Comparison of ENCODE assay signal across 8 cellular contexts in the genomic region with DNA sequence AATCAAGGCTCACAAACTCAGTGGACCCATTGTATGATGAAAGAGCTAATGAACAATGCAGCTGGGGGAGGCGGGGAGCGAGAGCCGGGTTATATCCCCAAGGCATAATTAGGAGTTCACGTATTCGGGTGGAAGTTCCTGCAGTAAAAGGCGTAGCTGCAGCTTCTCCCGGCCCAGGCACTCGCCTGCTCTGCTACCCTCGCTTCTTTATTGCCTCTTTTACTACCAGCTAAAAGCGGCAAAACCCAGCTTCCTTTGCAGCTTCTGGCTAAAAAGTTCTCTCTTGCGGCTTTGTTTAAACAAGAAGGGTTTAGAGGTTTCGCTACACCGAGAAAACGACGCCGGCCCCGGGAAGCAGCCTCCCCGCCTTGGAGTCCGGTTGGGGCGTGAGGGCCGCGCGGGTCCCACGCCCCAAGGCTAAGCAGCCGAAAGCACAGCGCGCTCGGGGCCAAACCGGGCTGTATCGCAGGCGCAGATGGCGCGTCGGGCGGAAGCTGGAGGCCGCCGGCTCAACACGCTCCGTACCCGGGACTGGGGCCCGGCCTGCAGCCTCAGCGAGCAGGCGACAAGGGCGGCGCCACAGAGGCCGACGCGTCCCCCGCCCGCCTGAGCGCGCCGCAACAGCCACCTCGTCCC. TPM values are rescaled to one million over a fixed set of nuclear protein-coding genes. Genes with fewer than 3 reads are reported as not detected.
A peak's percentile ranks its signal among the peaks of the same experiment; 100 is the strongest.
DNase-seq lines count a peak whose midpoint lies in the region; ATAC-seq, FAIRE-seq and TF ChIP-seq lines count a peak whose summit lies in the region.

No MANE protein-coding gene starts in this region.

- in situ Hi-C loops in GM18951 (cut with MboI; ENCODE audit: low sequenced_read_pairs, unreplicated experiment) = no loop called here

- peak overlapping the region; percentile 11 for H3K4me2 ChIP-seq in neural cell (ENCODE audit: low read length)

- TF ChIP-seq POLR2A in GM18951 (IDR thresholded peaks at IDR 0.05; ENCODE audit: extremely low read depth, insufficient read depth, insufficient read length) = peak; percentile 91

- FAIRE-seq in frontal cortex (lab: Jason Lieb, UNC) (no peak), GM19239 (lab: Jason Lieb, UNC) (no peak)

- DNase-seq in COLO668 (lab: John Stamatoyannopoulos, UW; ENCODE audit: unreplicated experiment) = peak; percentile 52
- peak; percentile 46 for DNase-seq in NCI-H524 treated with DMSO at 0.1 percent for 48 hours (lab: John Stamatoyannopoulos, UW)
- DNase-seq in activated naive CD4-positive, alpha-beta T cell treated with anti-CD3 and anti-CD28 coated beads, Interleukin-2, amount 50 U/mL, for 16 hours = peak; percentile 48
- DNase-seq in frontal cortex (ENCODE audit: low spot score in 2 of 2) = peak; percentile 32 to 39
- no peak for DNase-seq in GM19239 (ENCODE audit: insufficient read length, low spot score)

- H3K9me2 ChIP-seq in neural cell (ENCODE audit: insufficient read depth, low read length) = no peaks in the 10 kb centered on the region

- TF ChIP-seq RAD21 in neural cell (conservative IDR thresholded peaks at IDR 0.05) = no peak

- H2AFZ ChIP-seq in neural cell (ENCODE audit: low read depth, low read length) = peak overlapping the region; percentile 16

- H3K79me2 ChIP-seq in neural cell (replicated peaks; ENCODE audit: insufficient read depth, low read length) = peaks cover 50% of the 10 kb centered on the region

- TF ChIP-seq CTCF in neural cell (IDR thresholded peaks at IDR 0.05; ENCODE audit: poor library complexity, severe bottlenecking) = no peak

- H3K9ac ChIP-seq in neural cell (ENCODE audit: low read length) = peak overlapping the region; percentile 99

- H3K4me3 ChIP-seq in neural cell (ENCODE audit: low read length) = peak overlapping the region; percentile 96

- H3F3A ChIP-seq in neural cell (ENCODE audit: insufficient read depth, low read length, poor library complexity, severe bottlenecking) = peaks cover 11% of the 10 kb centered on the region

- TF ChIP-seq EP300 in neural cell (conservative IDR thresholded peaks at IDR 0.05; ENCODE audit: poor library complexity, severe bottlenecking) = peak; percentile 20

- peaks cover 24% of the 10 kb centered on the region for H4K20me1 ChIP-seq in neural cell (ENCODE audit: insufficient read depth)

- H3K27ac ChIP-seq in neural cell (ENCODE audit: low read length) = peak overlapping the region; percentile 94

- H3K27me3 ChIP-seq in neural cell (ENCODE audit: insufficient read depth, low read depth, low read length) = no peaks in the 10 kb centered on the region

- no peaks in the 10 kb centered on the region for H3K36me3 ChIP-seq in neural cell (ENCODE audit: insufficient read depth, low read length)

- peak; percentile 52 for ATAC-seq in HG03103 (IDR thresholded peaks at IDR 0.05; ENCODE audit: low read depth, unreplicated experiment)

- no peaks in the 10 kb centered on the region for H3K9me3 ChIP-seq in neural cell (ENCODE audit: low read length)

TF ChIP-seq in neural cell, 6 proteins besides CTCF, POLR2A, EP300 and RAD21:
- TF ChIP-seq TAF1 (IDR thresholded peaks at IDR 0.05; ENCODE audit: low read depth) (peak; percentile 70), POLR2AphosphoS5 (IDR thresholded peaks at IDR 0.05) (peak; percentile 69), MXI1 (conservative IDR thresholded peaks at IDR 0.05; ENCODE audit: poor library complexity, severe bottlenecking) (no peak), SMC3 (conservative IDR thresholded peaks at IDR 0.05; ENCODE audit: poor library complexity) (no peak), REST (IDR thresholded peaks at IDR 0.05; ENCODE audit: borderline replicate concordance) (peak; percentile 62), EZH2 (IDR thresholded peaks at IDR 0.05; ENCODE audit: borderline replicate concordance, insufficient read depth, low read length, poor library complexity, severe bottlenecking) (no peak)

RNA-seq across cellular contexts. Expression of gene ZBTB2, which starts 1.6 kb away (rescaled TPM):
- total RNA-seq in frontal cortex = 11.4 TPM
- 8.9 and 10.3 TPM in 2 replicates for polyA plus RNA-seq in neural cell
- polyA minus RNA-seq in neural cell = 11.0 and 12.5 TPM in 2 replicates
